Comparison of ENCODE assay signal across 1 cellular context in the genomic region with DNA sequence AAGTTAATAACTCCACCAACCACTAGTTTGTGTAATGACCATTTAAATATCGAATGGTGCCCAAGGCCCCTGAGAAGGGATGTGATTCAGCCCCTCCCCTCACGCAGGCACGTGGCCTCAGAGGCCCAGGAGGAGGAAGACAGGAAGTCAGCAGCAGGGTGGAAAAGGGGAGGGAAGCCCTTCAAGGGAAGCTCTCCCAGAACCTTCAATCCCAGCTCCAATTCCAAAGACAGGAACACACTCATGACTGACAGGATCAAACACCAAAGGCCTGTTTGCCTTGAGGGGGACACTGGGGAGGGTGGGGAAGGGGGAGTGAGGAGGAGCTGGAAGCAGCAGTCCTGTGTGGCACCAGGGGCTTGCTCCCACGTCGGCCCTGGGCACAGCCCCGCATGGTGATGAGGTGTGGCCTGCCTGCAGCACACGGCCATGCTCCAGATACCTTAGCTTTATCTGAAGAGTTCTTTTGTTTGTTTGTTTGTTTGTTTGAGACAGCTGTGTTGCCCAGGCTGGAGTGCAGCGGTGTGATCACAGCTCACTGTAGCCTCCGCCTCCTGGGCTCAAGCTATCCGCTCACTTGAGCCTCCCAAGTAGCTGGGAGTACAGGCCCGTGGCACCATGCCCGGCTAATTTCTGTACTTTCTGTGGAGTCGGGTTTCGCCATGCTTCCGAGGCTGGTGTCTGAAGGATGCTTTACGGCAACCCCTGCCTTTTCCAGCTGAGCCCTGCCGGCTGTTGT.
TF ChIP-seq lines count a peak whose summit lies in the region.

No MANE protein-coding gene starts in this region.

TF ChIP-seq in H1, 55 proteins besides CTCF, POLR2A, EP300 and RAD21:
- TF ChIP-seq, protein P1, sequence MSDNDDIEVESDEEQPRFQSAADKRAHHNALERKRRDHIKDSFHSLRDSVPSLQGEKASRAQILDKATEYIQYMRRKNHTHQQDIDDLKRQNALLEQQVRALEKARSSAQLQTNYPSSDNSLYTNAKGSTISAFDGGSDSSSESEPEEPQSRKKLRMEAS (IDR thresholded peaks at IDR 0.05), result peak; percentile 84
- no peak for TF ChIP-seq MAFK (IDR thresholded peaks at IDR 0.05; ENCODE audit: low read depth, low read length)
- TF ChIP-seq, protein P2, sequence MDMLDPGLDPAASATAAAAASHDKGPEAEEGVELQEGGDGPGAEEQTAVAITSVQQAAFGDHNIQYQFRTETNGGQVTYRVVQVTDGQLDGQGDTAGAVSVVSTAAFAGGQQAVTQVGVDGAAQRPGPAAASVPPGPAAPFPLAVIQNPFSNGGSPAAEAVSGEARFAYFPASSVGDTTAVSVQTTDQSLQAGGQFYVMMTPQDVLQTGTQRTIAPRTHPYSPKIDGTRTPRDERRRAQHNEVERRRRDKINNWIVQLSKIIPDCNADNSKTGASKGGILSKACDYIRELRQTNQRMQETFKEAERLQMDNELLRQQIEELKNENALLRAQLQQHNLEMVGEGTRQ (IDR thresholded peaks at IDR 0.05; ENCODE audit: low read length), result peak; percentile 64
- TF ChIP-seq BACH1 (IDR thresholded peaks at IDR 0.05; ENCODE audit: low read length), result no peak
- TF ChIP-seq, protein P3, sequence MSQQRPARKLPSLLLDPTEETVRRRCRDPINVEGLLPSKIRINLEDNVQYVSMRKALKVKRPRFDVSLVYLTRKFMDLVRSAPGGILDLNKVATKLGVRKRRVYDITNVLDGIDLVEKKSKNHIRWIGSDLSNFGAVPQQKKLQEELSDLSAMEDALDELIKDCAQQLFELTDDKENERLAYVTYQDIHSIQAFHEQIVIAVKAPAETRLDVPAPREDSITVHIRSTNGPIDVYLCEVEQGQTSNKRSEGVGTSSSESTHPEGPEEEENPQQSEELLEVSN (IDR thresholded peaks at IDR 0.05), result peak; percentile 43; the same call in 1 of the 2 replicates
- TF ChIP-seq ZNF274 (IDR thresholded peaks at IDR 0.05; ENCODE audit: borderline replicate concordance, extremely low read depth, low read length), result no peak
- no peak for TF ChIP-seq BCL11A (IDR thresholded peaks at IDR 0.05; ENCODE audit: low read depth in 2 of 2, low read length in 2 of 2)
- TF ChIP-seq SIN3A (conservative IDR thresholded peaks at IDR 0.05 in 1 of 2, IDR thresholded peaks at IDR 0.05 in 1 of 2; ENCODE audit: low read depth in 1 of 2, low read length in 2 of 2), result peak; percentile 54 to 68; a peak in 1 of 4 replicates
- TF ChIP-seq SIX5 (IDR thresholded peaks at IDR 0.05; ENCODE audit: low read depth, low read length), result no peak
